In genomic region chr2:171287606-171288005, GRCh38 we compare ENCODE assay signal across 1 cellular context.
TF ChIP-seq lines count a peak whose summit lies in the region.

No MANE protein-coding gene starts in this region.

TF ChIP-seq in IMR-90, 13 proteins besides CTCF, POLR2A, EP300 and RAD21:
- TF ChIP-seq NFE2L2 (IDR thresholded peaks at IDR 0.05; ENCODE audit: low read depth, low read length) (no peak), RCOR1 (IDR thresholded peaks at IDR 0.05; ENCODE audit: insufficient replicate concordance, low read length) (no peak), CHD1 (IDR thresholded peaks at IDR 0.05; ENCODE audit: low read depth, low read length) (no peak), MXI1 (IDR thresholded peaks at IDR 0.05; ENCODE audit: borderline replicate concordance, low read depth, low read length) (no peak), BHLHE40 (IDR thresholded peaks at IDR 0.05; ENCODE audit: low read depth, low read length) (no peak), SMC3 (IDR thresholded peaks at IDR 0.05; ENCODE audit: low read depth, low read length) (no peak), MAFK (IDR thresholded peaks at IDR 0.05; ENCODE audit: low read depth, low read length) (no peak), MAZ (IDR thresholded peaks at IDR 0.05; ENCODE audit: borderline replicate concordance, low read depth, low read length) (no peak), CEBPB (IDR thresholded peaks at IDR 0.05; ENCODE audit: low read depth, low read length) (no peak), FOS (IDR thresholded peaks at IDR 0.05; ENCODE audit: low read depth, low read length) (no peak), RFX5 (IDR thresholded peaks at IDR 0.05; ENCODE audit: low read depth, low read length) (no peak), ELK1 (IDR thresholded peaks at IDR 0.05; ENCODE audit: borderline replicate concordance, low read depth, low read length) (no peak)
- TF ChIP-seq, protein P1, sequence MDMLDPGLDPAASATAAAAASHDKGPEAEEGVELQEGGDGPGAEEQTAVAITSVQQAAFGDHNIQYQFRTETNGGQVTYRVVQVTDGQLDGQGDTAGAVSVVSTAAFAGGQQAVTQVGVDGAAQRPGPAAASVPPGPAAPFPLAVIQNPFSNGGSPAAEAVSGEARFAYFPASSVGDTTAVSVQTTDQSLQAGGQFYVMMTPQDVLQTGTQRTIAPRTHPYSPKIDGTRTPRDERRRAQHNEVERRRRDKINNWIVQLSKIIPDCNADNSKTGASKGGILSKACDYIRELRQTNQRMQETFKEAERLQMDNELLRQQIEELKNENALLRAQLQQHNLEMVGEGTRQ (IDR thresholded peaks at IDR 0.05; ENCODE audit: low read depth, low read length), result no peak
TF ChIP-seq in IMR-90: peak in this region for 0.
